Comparison of ENCODE assay signal across 8 cellular contexts in the genomic region with DNA sequence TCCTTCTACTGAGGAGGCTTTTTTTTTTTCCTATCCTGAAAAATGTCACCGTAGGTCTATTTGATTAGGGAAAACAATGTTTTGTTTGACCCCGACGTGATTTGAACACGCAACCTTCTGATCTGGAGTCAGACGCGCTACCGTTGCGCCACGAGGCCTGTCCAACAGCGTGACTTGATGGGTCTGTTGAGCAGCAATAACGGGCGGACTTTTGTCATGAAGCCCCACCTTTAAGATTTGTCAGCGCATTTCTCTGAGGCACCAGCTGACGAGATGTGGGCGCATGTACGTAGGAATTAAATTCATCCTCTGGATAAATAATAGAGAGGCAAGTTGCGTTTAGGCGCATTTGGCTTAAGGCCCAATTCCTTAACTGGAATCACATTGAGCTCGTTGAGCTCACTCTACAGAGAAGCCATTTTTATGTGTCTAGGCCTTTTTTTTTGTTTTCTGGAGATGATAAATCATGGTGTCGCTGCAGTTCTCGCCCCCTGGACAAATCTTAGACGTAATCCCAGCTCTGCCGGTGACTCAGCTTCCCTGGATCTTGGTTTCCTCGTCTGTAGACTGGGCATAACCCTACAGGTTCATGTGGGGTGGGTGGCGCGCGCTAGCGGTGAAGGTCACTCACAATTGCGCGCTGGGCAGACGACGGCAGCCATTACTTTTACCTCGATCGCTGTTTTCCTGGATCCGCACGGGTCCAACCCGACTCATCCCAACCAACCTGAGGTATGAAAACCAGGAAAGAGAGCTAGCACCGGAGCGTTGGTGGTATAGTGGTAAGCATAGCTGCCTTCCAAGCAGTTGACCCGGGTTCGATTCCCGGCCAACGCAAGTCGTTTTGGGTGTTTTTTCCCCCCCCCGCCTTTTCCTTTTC. TPM values are rescaled to one million over a fixed set of nuclear protein-coding genes. Genes with fewer than 3 reads are reported as not detected.
DNase-seq lines count a peak whose midpoint lies in the region; ATAC-seq, FAIRE-seq and TF ChIP-seq lines count a peak whose summit lies in the region.

No MANE protein-coding gene starts in this region.

- H3K4me1 ChIP-seq in BLaER1 treated with 17β-estradiol and CSF1 and Interleukin-3, amounts not matched to agents 10 nM and 100 nM, result peaks cover 29 to 41% (median 37%) of the 10 kb centered on the region in 10 experiments
- H3K4me1 ChIP-seq in keratinocyte (ENCODE audit: control insufficient read depth, extremely low read depth, insufficient read depth, low read length) (peaks cover 19% of the 10 kb centered on the region), spleen (peaks cover 17 to 56% (median 33%) of the 10 kb centered on the region in 6 donors)

- H3K36me3 ChIP-seq in BLaER1 treated with 17β-estradiol and CSF1 and Interleukin-3, amounts not matched to agents 10 nM and 100 nM, result no peaks in the 10 kb centered on the region
- no peaks in the 10 kb centered on the region for H3K36me3 ChIP-seq in keratinocyte (ENCODE audit: control insufficient read depth in 2 of 2, extremely low read depth in 1 of 2, insufficient read depth in 2 of 2, low read length in 2 of 2)
- peaks cover 0 to 15% (median 0%) of the 10 kb centered on the region in 6 donors for H3K36me3 ChIP-seq in spleen

- H3K9ac ChIP-seq in BLaER1 treated with 17β-estradiol and CSF1 and Interleukin-3, amounts not matched to agents 10 nM and 100 nM, result peak overlapping the region; percentile 82 to 95 (median 90)
- H3K9ac ChIP-seq in keratinocyte (ENCODE audit: control insufficient read depth, extremely low read depth, insufficient read depth, low read length), result peak overlapping the region; percentile 93

- peak in 1 of 3 donors; percentile 44 for TF ChIP-seq POLR2A in spleen (IDR thresholded peaks at IDR 0.05)

- dilution Hi-C loops in keratinocyte (cut with MboI; ENCODE audit: extremely low pct_ligation_motif_present, low sequenced_read_pairs), result no loop called here

- ATAC-seq in HG02759 (IDR thresholded peaks at IDR 0.05; ENCODE audit: unreplicated experiment) (peak; percentile 22), GM18870 (IDR thresholded peaks at IDR 0.05; ENCODE audit: unreplicated experiment) (no peak)

- intact Hi-C loops in spleen (cut with DNase I; ENCODE audit: low total_unique reads), result loop anchor here (10.0 kb wide), 1 partner anchor 74 kb away; the partner anchor contains the start of gene SLC25A35

- peak overlapping the region; percentile 88 to 97 (median 94) for H3K27ac ChIP-seq in BLaER1 treated with 17β-estradiol and CSF1 and Interleukin-3, amounts not matched to agents 10 nM and 100 nM
- peak overlapping the region; percentile 70 for H3K27ac ChIP-seq in keratinocyte (ENCODE audit: control insufficient read depth, insufficient read depth, low read length)
- peak overlapping the region; percentile 94 to 99 (median 98) for H3K27ac ChIP-seq in spleen

- peak overlapping the region; percentile 62 to 82 (median 72) for H3K4me3 ChIP-seq in BLaER1 treated with 17β-estradiol and CSF1 and Interleukin-3, amounts not matched to agents 10 nM and 100 nM
- H3K4me3 ChIP-seq in keratinocyte (ENCODE audit: control insufficient read depth in 2 of 3, extremely low read depth in 1 of 3, insufficient read depth in 2 of 3, low read depth in 1 of 3, low read length in 3 of 3) (peak overlapping the region; percentile 60 to 75 (median 65)), spleen (peak overlapping the region; percentile 54 to 79 (median 66))

- WGBS in spleen, 5 donors, result 0 to 1% (median 1%) methylated on average over 41 to 45 of the region's 45 CpGs

- H3K9me1 ChIP-seq in keratinocyte (ENCODE audit: control insufficient read depth, extremely low read depth, insufficient read depth, low read length), result no peaks in the 10 kb centered on the region

- H4K20me1 ChIP-seq in BLaER1 treated with 17β-estradiol and CSF1 and Interleukin-3, amounts not matched to agents 10 nM and 100 nM, result no peaks in the 10 kb centered on the region
- H4K20me1 ChIP-seq in keratinocyte (ENCODE audit: control insufficient read depth, extremely low read depth, insufficient read depth, low read length), result no peaks in the 10 kb centered on the region

- peak overlapping the region; percentile 83 for H2AFZ ChIP-seq in keratinocyte (ENCODE audit: control insufficient read depth, low read length)

- TF ChIP-seq CTCF in keratinocyte (optimal IDR thresholded peaks at IDR 0.05 in 1 of 3, IDR thresholded peaks at IDR 0.05 in 1 of 3, conservative IDR thresholded peaks at IDR 0.05 in 1 of 3; ENCODE audit: extremely low read depth in 1 of 3, insufficient read depth in 2 of 3, low read length in 3 of 3) (peak in 1 of 3 experiments; percentile 27), spleen (IDR thresholded peaks at IDR 0.05 in 8 of 11, conservative IDR thresholded peaks at IDR 0.05 in 3 of 11) (peak in 1 of 11 experiments; percentile 2)

- FAIRE-seq in keratinocyte (lab: Jason Lieb, UNC), result peak; percentile 44

- H3K27me3 ChIP-seq in BLaER1 treated with 17β-estradiol and CSF1 and Interleukin-3, amounts not matched to agents 10 nM and 100 nM, result no peaks in the 10 kb centered on the region
- H3K27me3 ChIP-seq in keratinocyte (ENCODE audit: control insufficient read depth, extremely low read depth, insufficient read depth, low read length) (no peaks in the 10 kb centered on the region), spleen (replicated peaks in 1 of 7) (no peaks in the 10 kb centered on the region)

- peak; percentile 86 for DNase-seq in NCI-H446 treated with DMSO at 0.1 percent for 48 hours (lab: John Stamatoyannopoulos, UW)
- DNase-seq in activated CD4-positive, alpha-beta T cell treated with anti-CD3 and anti-CD28 coated beads for 1 hour, result peak; percentile 80
- DNase-seq in cerebellar cortex (ENCODE audit: low spot score), result peak; percentile 98
- DNase-seq in keratinocyte (ENCODE audit: low read depth, low spot score), result peak; percentile 83
- peak; percentile 91 for DNase-seq in spleen

- H3K9me3 ChIP-seq in BLaER1 treated with 17β-estradiol and CSF1 and Interleukin-3, amounts not matched to agents 10 nM and 100 nM (replicated peaks in 1 of 11), result no peaks in the 10 kb centered on the region
- H3K9me3 ChIP-seq in keratinocyte (ENCODE audit: control insufficient read depth, low read depth, low read length) (no peaks in the 10 kb centered on the region), spleen (no peaks in the 10 kb centered on the region)

- peak overlapping the region; percentile 87 to 100 (median 96) for H3K4me2 ChIP-seq in BLaER1 treated with 17β-estradiol and CSF1 and Interleukin-3, amounts not matched to agents 10 nM and 100 nM
- H3K4me2 ChIP-seq in keratinocyte (ENCODE audit: control insufficient read depth, extremely low read depth, insufficient read depth, low read depth, low read length), result peak overlapping the region; percentile 81

- H3K79me2 ChIP-seq in keratinocyte (ENCODE audit: control insufficient read depth, insufficient read depth, low read length), result no peaks in the 10 kb centered on the region

RNA-seq across cellular contexts. Expression of gene AURKB, which starts 10.6 kb away (rescaled TPM):
- polyA plus RNA-seq in keratinocyte (1.4 to 28.2 TPM (median 12.6 TPM) in 3 replicates), spleen (10 to 100 TPM in 2 of 3 donors, 1 to 10 TPM in 1; 6.2 to 30.9 (median 10.5) TPM)
- not detected for polyA plus RNA-seq in keratinocyte (2011; ENCODE audit: low read depth)
- polyA plus RNA-seq in keratinocyte (2011; cell fraction: cytosol; rRNA removed), result 3.8 and 4.2 TPM in 2 replicates
- polyA plus RNA-seq in keratinocyte (2011; cell fraction: nucleus; rRNA removed), result 11.6 and 12.8 TPM in 2 replicates
- 0.25 and 28.3 TPM in 2 replicates for polyA plus RNA-seq in keratinocyte (2012; ENCODE audit: low replicate concordance)
- polyA minus RNA-seq in keratinocyte, result 2.1 to 22.7 TPM (median 7.9 TPM) in 3 replicates
- 7.1 TPM for polyA minus RNA-seq in keratinocyte (2011; cell fraction: cytosol; rRNA and poly(A)+ RNA removed)
- polyA minus RNA-seq in keratinocyte (2011; cell fraction: nucleus; rRNA and poly(A)+ RNA removed), result 0.70 and 5.2 TPM in 2 replicates
- 10 to 100 TPM in 4 of 7 donors, 1 to 10 TPM in 3; 2.4 to 21.0 (median 10.6) TPM for total RNA-seq in spleen

RNA-seq across cellular contexts. Expression of gene CTC1, which starts 26.8 kb away (rescaled TPM):
- polyA plus RNA-seq in keratinocyte, result 7.4 to 17.7 TPM (median 12.1 TPM) in 3 replicates
- 5.9 TPM for polyA plus RNA-seq in keratinocyte (2011; ENCODE audit: low read depth)
- polyA plus RNA-seq in keratinocyte (2011; cell fraction: cytosol; rRNA removed), result 8.7 and 11.4 TPM in 2 replicates
- polyA plus RNA-seq in keratinocyte (2011; cell fraction: nucleus; rRNA removed), result 81.3 and 85.5 TPM in 2 replicates
- 8.4 and 13.1 TPM in 2 replicates for polyA plus RNA-seq in keratinocyte (2012; ENCODE audit: low replicate concordance)
- 19.3 to 31.1 TPM (median 25.6 TPM) in 3 replicates for polyA minus RNA-seq in keratinocyte
- polyA minus RNA-seq in keratinocyte (2011; cell fraction: cytosol; rRNA and poly(A)+ RNA removed), result 8.8 TPM
- 16.8 and 22.2 TPM in 2 replicates for polyA minus RNA-seq in keratinocyte (2011; cell fraction: nucleus; rRNA and poly(A)+ RNA removed)
- 100 to 1,000 TPM in 3 of 7 donors, 10 to 100 TPM in 4; 53.9 to 131 (median 91.3) TPM for total RNA-seq in spleen
- polyA plus RNA-seq in spleen, result 10 to 100 TPM; 16.6 to 47.4 (median 22.6) TPM

RNA-seq across cellular contexts. Expression of gene PFAS, which starts 28.1 kb away (rescaled TPM):
- 10.3 to 14.1 TPM (median 13.5 TPM) in 3 replicates for polyA plus RNA-seq in keratinocyte
- 3.5 TPM for polyA plus RNA-seq in keratinocyte (2011; ENCODE audit: low read depth)
- polyA plus RNA-seq in keratinocyte (2011; cell fraction: cytosol; rRNA removed), result 4.5 and 5.2 TPM in 2 replicates
- 30.3 and 35.8 TPM in 2 replicates for polyA plus RNA-seq in keratinocyte (2011; cell fraction: nucleus; rRNA removed)
- polyA plus RNA-seq in keratinocyte (2012; ENCODE audit: low replicate concordance), result 3.9 and 13.7 TPM in 2 replicates
- polyA minus RNA-seq in keratinocyte, result 29.1 to 89.9 TPM (median 36.8 TPM) in 3 replicates
- 20.1 TPM for polyA minus RNA-seq in keratinocyte (2011; cell fraction: cytosol; rRNA and poly(A)+ RNA removed)
- polyA minus RNA-seq in keratinocyte (2011; cell fraction: nucleus; rRNA and poly(A)+ RNA removed), result 19.1 and 20.4 TPM in 2 replicates
- 10 to 100 TPM; 14.0 to 70.3 (median 30.8) TPM for total RNA-seq in spleen
- polyA plus RNA-seq in spleen, result 10 to 100 TPM; 12.6 to 22.8 (median 14.1) TPM

RNA-seq across cellular contexts. Expression of gene BORCS6, which starts 31.0 kb away (rescaled TPM):
- polyA plus RNA-seq in keratinocyte (4.2 to 6.3 TPM (median 5.5 TPM) in 3 replicates), spleen (10 to 100 TPM in 2 of 3 donors, 1 to 10 TPM in 1; 10.0 to 16.5 (median 12.9) TPM)
- polyA plus RNA-seq in keratinocyte (2011; ENCODE audit: low read depth), result 0.90 TPM
- polyA plus RNA-seq in keratinocyte (2011; cell fraction: cytosol; rRNA removed), result 3.3 and 7.3 TPM in 2 replicates
- 4.4 and 5.6 TPM in 2 replicates for polyA plus RNA-seq in keratinocyte (2011; cell fraction: nucleus; rRNA removed)
- 4.5 and 6.5 TPM in 2 replicates for polyA plus RNA-seq in keratinocyte (2012; ENCODE audit: low replicate concordance)
- polyA minus RNA-seq in keratinocyte, result 2.9 to 5.0 TPM (median 3.9 TPM) in 3 replicates
- 10.6 TPM for polyA minus RNA-seq in keratinocyte (2011; cell fraction: cytosol; rRNA and poly(A)+ RNA removed)
- 3.3 and 3.4 TPM in 2 replicates for polyA minus RNA-seq in keratinocyte (2011; cell fraction: nucleus; rRNA and poly(A)+ RNA removed)
- 10 to 100 TPM in 6 of 7 donors, 1 to 10 TPM in 1; 9.5 to 14.6 (median 12.3) TPM for total RNA-seq in spleen

RNA-seq across cellular contexts. Expression of gene TMEM107, which starts 44.8 kb away (rescaled TPM):
- polyA plus RNA-seq in keratinocyte (16.2 to 21.8 TPM (median 19.0 TPM) in 3 replicates), spleen (10 to 100 TPM in 2 of 3 donors, 1 to 10 TPM in 1; 8.1 to 14.0 (median 11.9) TPM)
- polyA plus RNA-seq in keratinocyte (2011; ENCODE audit: low read depth), result 10.0 TPM
- polyA plus RNA-seq in keratinocyte (2011; cell fraction: cytosol; rRNA removed), result 13.1 and 16.1 TPM in 2 replicates
- polyA plus RNA-seq in keratinocyte (2011; cell fraction: nucleus; rRNA removed), result 19.6 and 21.1 TPM in 2 replicates
- 13.7 and 19.3 TPM in 2 replicates for polyA plus RNA-seq in keratinocyte (2012; ENCODE audit: low replicate concordance)
- polyA minus RNA-seq in keratinocyte, result 20.1 to 94.3 TPM (median 45.7 TPM) in 3 replicates
- 44.7 TPM for polyA minus RNA-seq in keratinocyte (2011; cell fraction: cytosol; rRNA and poly(A)+ RNA removed)
- 48.4 and 76.6 TPM in 2 replicates for polyA minus RNA-seq in keratinocyte (2011; cell fraction: nucleus; rRNA and poly(A)+ RNA removed)
- 10 to 100 TPM; 13.0 to 42.2 (median 22.4) TPM for total RNA-seq in spleen
